ENCODE assay signal across 9 cellular contexts in the genomic region with DNA sequence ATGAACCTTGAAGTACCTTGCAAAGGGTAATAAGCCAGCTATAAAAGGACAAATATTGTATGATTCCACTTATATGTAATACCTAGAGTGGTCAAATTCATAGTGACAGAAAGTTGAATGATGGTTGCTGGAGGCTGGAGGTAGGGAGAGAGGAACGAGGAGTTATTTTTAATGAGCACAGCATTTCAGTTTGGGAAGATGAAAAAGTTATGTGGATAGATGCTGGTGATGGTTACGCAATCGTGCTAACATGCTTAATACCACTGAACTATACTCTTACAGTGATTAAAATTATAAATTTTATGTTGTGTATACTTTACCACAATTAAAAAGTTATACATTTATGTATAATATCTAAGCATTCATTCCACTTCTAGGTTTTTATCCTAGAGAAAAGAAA.
"Had no signal": no experiment of that assay in that cellular context is flagged by ENCODE, and none has a peak within 500 bp of the region (broad histone marks: within the 10 kb centered on the region; RNA-seq: fewer than 3 reads in every experiment).

No MANE protein-coding gene starts in this region.

- H2AFZ ChIP-seq: GM23338 had no signal

- DNase-seq: H7, HFFc6, Karpas-422, KBM-7 had no signal

- H3K9me3 ChIP-seq: HAP-1 had no signal

- H3K9ac ChIP-seq: KMS-11 had no signal

- H3K36me3 ChIP-seq: HAP-1 had no signal

- ATAC-seq: GM23338, HCT116 had no signal

- H3K27ac ChIP-seq: KMS-11 had no signal

- H3K4me2 ChIP-seq: GM23338, KMS-11 had no signal

- FAIRE-seq: HTR-8/SVneo had no signal

- H3K4me1 ChIP-seq: HAP-1 had no signal

- H3K4me3 ChIP-seq: GM23338, HAP-1 had no signal
